ENCODE assay signal across 9 cellular contexts in genomic region chr9:107285292-107285691, GRCh38. TPM values are rescaled to one million over a fixed set of nuclear protein-coding genes. Genes with fewer than 3 reads are reported as not detected.
DNase-seq lines count a peak whose midpoint lies in the region; ATAC-seq and TF ChIP-seq lines count a peak whose summit lies in the region.
"Had no signal": no experiment of that assay in that cellular context is flagged by ENCODE, and none has a peak within 500 bp of the region (broad histone marks: within the 10 kb centered on the region; RNA-seq: fewer than 3 reads in every experiment).

No MANE protein-coding gene starts in this region.

- ATAC-seq in omental fat pad (ENCODE audit: low FRiP score) (no peak), sciatic nerve (no peak)
- ATAC-seq: left colon had no signal

- peak overlapping the region; percentile 98 for H3K9ac ChIP-seq in skeletal muscle satellite cell (ENCODE audit: low read depth, low read length)

- no peak overlapping the region for H3K27ac ChIP-seq in WERI-Rb-1

- H3K27me3 ChIP-seq in HAP-1 (ENCODE audit: low read depth) (no peaks in the 10 kb centered on the region), WERI-Rb-1 (ENCODE audit: insufficient read depth, low read depth, severe bottlenecking) (no peaks in the 10 kb centered on the region), skeletal muscle satellite cell (ENCODE audit: control insufficient read depth, insufficient read depth, low read length) (no peaks in the 10 kb centered on the region)

- peak overlapping the region; percentile 84 for H3K4me3 ChIP-seq in HAP-1
- H3K4me3 ChIP-seq in WERI-Rb-1 (ENCODE audit: low read depth, low read length) = peak overlapping the region; percentile 76
- H3K4me3 ChIP-seq in fibroblast of villous mesenchyme (ENCODE audit: low read depth, low read length) = peak overlapping the region; percentile 94
- peak overlapping the region; percentile 96 for H3K4me3 ChIP-seq in skeletal muscle satellite cell (ENCODE audit: low read length)

- DNase-seq in HAP-1 (ENCODE audit: low spot score in 2 of 2) = no peak
- no peak for DNase-seq in WERI-Rb-1
- DNase-seq in fibroblast of villous mesenchyme (ENCODE audit: low read depth) = no peak
- DNase-seq in NCI-H748 (lab: John Stamatoyannopoulos, UW; ENCODE audit: unreplicated experiment) = no peak
- DNase-seq in omental fat pad (ENCODE audit: low spot score) = no peak
- no peak for DNase-seq in T1000 (lab: John Stamatoyannopoulos, UW)
- no peak for DNase-seq in sciatic nerve (ENCODE audit: low spot score)
- DNase-seq: left colon had no signal

- intact Hi-C loops in sciatic nerve (cut with DNase I) = no loop called here

- TF ChIP-seq CTCF in WERI-Rb-1 (IDR thresholded peaks at IDR 0.05; ENCODE audit: low read depth, low read length) (no peak), fibroblast of villous mesenchyme (IDR thresholded peaks at IDR 0.05; ENCODE audit: insufficient read depth, low read depth, low read length) (no peak), omental fat pad (IDR thresholded peaks at IDR 0.05) (no peak)

- in situ Hi-C loops in HAP-1 (cut with MboI; ENCODE audit: low sequenced_read_pairs) = no loop called here

- peak overlapping the region; percentile 91 for H3K4me2 ChIP-seq in skeletal muscle satellite cell (ENCODE audit: low read length)

- H3K4me1 ChIP-seq in HAP-1 = peaks cover 13% of the 10 kb centered on the region
- H3K4me1 ChIP-seq in skeletal muscle satellite cell (ENCODE audit: control insufficient read depth, insufficient read depth, low read length) = peaks cover 24% of the 10 kb centered on the region

- H3K36me3 ChIP-seq in HAP-1 (replicated peaks) (peaks cover 9% of the 10 kb centered on the region), WERI-Rb-1 (peaks cover 31% of the 10 kb centered on the region), skeletal muscle satellite cell (ENCODE audit: insufficient read depth, low read length) (no peaks in the 10 kb centered on the region)

- H3K9me3 ChIP-seq in HAP-1 (no peaks in the 10 kb centered on the region), WERI-Rb-1 (ENCODE audit: severe bottlenecking) (no peaks in the 10 kb centered on the region), skeletal muscle satellite cell (replicated peaks; ENCODE audit: low read length) (no peaks in the 10 kb centered on the region)

RNA-seq across cellular contexts. Expression of gene RAD23B, which starts 2.2 kb away (rescaled TPM):
- total RNA-seq in fibroblast of villous mesenchyme (184 and 375 TPM in 2 replicates), omental fat pad (100 to 1,000 TPM in 2 of 4 donors, 10 to 100 TPM in 2; 70.3 to 123 (median 101) TPM), sciatic nerve (83.4 TPM)
- 111 and 146 TPM in 2 replicates for total RNA-seq in skeletal muscle satellite cell (2012; rRNA removed)
